Comparison of ENCODE assay signal across 13 cellular contexts in genomic region chr14:21258889-21259787, GRCh38. TPM values are rescaled to one million over a fixed set of nuclear protein-coding genes. Genes with fewer than 3 reads are reported as not detected.
DNase-seq lines count a peak whose midpoint lies in the region; ATAC-seq, FAIRE-seq and TF ChIP-seq lines count a peak whose summit lies in the region.
"Had no signal": no experiment of that assay in that cellular context is flagged by ENCODE, and none has a peak within 500 bp of the region (broad histone marks: within the 10 kb centered on the region; RNA-seq: fewer than 3 reads in every experiment).

No MANE protein-coding gene starts in this region.

- no peaks in the 10 kb centered on the region for H3K9me3 Mint-ChIP-seq in stimulated activated naive CD8-positive, alpha-beta T cell treated with anti-CD3 and anti-CD28 coated beads, Interleukin-15, Interleukin-2, amounts not matched to agents 100 ng/mL and 50 ng/mL, for 24 hours
- H3K9me3 Mint-ChIP-seq in activated CD8-positive, alpha-beta T cell treated with anti-CD3 and anti-CD28 coated beads for 36 hours, result no peaks in the 10 kb centered on the region
- H3K9me3 Mint-ChIP-seq in immature natural killer cell, result no peaks in the 10 kb centered on the region

- intact Hi-C loops in activated CD8-positive, alpha-beta T cell treated with anti-CD3 and anti-CD28 coated beads for 36 hours (cut with micrococcal nuclease), result loop anchor here (5.0 kb wide), 1 partner anchor 37 kb away; no protein-coding TSS in a partner anchor

- WGBS in small intestine, 3 donors, result 78 to 83% (median 79%) methylated on average over 5 of the region's 5 CpGs

- peak overlapping the region; percentile 82 for H3K27ac Mint-ChIP-seq in stimulated activated naive CD8-positive, alpha-beta T cell treated with anti-CD3 and anti-CD28 coated beads, Interleukin-15, Interleukin-2, amounts not matched to agents 100 ng/mL and 50 ng/mL, for 24 hours
- H3K27ac Mint-ChIP-seq in activated CD8-positive, alpha-beta T cell treated with anti-CD3 and anti-CD28 coated beads for 36 hours, result peak overlapping the region; percentile 62
- H3K27ac Mint-ChIP-seq in immature natural killer cell, result peak overlapping the region; percentile 14 to 85 (median 76)

- CTCF ChIA-PET in activated CD8-positive, alpha-beta T cell treated with anti-CD3 and anti-CD28 coated beads for 36 hours (lab: Charles Lee), result no interaction called here

- FAIRE-seq in small intestine (lab: Jason Lieb, UNC), result no peak

- no peaks in the 10 kb centered on the region for H3K9me3 ChIP-seq in small intestine (ENCODE audit: control insufficient read depth, low read depth)
- H3K9me3 ChIP-seq: colonic mucosa had no signal

- POLR2A ChIA-PET in activated CD8-positive, alpha-beta T cell treated with anti-CD3 and anti-CD28 coated beads for 36 hours (lab: Charles Lee), result interaction anchor here (0.9 to 4.9 kb wide), 6 partner anchors 9 to 53 kb away, joined by 3 to 45 read pairs (median 4); no protein-coding TSS in a partner anchor

- peaks cover 13 to 17% of the 10 kb centered on the region in 2 donors for H3K36me3 ChIP-seq in small intestine (ENCODE audit: control insufficient read depth in 2 of 2, insufficient read depth in 2 of 2, low read length in 2 of 2)
- H3K36me3 ChIP-seq: colonic mucosa had no signal

- H3K4me1 Mint-ChIP-seq in stimulated activated naive CD8-positive, alpha-beta T cell treated with anti-CD3 and anti-CD28 coated beads, Interleukin-15, Interleukin-2, amounts not matched to agents 100 ng/mL and 50 ng/mL, for 24 hours (ENCODE audit: low read depth), result peaks cover 93% of the 10 kb centered on the region
- peaks cover 75% of the 10 kb centered on the region for H3K4me1 Mint-ChIP-seq in activated CD8-positive, alpha-beta T cell treated with anti-CD3 and anti-CD28 coated beads for 36 hours (ENCODE audit: low read depth)
- H3K4me1 Mint-ChIP-seq in immature natural killer cell, result peaks cover 87 to 90% of the 10 kb centered on the region in 2 donors

- no peaks in the 10 kb centered on the region for H3K27me3 ChIP-seq in small intestine (ENCODE audit: control insufficient read depth in 2 of 2, insufficient read depth in 2 of 2, low read length in 2 of 2)
- H3K27me3 ChIP-seq: colonic mucosa had no signal

- H3K27me3 Mint-ChIP-seq in stimulated activated naive CD8-positive, alpha-beta T cell treated with anti-CD3 and anti-CD28 coated beads, Interleukin-15, Interleukin-2, amounts not matched to agents 100 ng/mL and 50 ng/mL, for 24 hours, result no peaks in the 10 kb centered on the region
- H3K27me3 Mint-ChIP-seq in activated CD8-positive, alpha-beta T cell treated with anti-CD3 and anti-CD28 coated beads for 36 hours, result no peaks in the 10 kb centered on the region
- peaks cover 4 to 31% (median 20%) of the 10 kb centered on the region in 3 donors for H3K27me3 Mint-ChIP-seq in immature natural killer cell (ENCODE audit: low read depth in 3 of 3)

- DNase-seq in stimulated activated naive CD8-positive, alpha-beta T cell treated with anti-CD3 and anti-CD28 coated beads, Interleukin-15, Interleukin-2, amounts not matched to agents 100 U/mL and 50 U/mL, for 24 hours, result no peak
- no peak for DNase-seq in activated CD8-positive, alpha-beta T cell treated with anti-CD3 and anti-CD28 coated beads for 36 hours
- no peak for DNase-seq in immature natural killer cell
- DNase-seq in AML-193 (lab: John Stamatoyannopoulos, UW), result no peak
- no peak for DNase-seq in DMS53 (lab: John Stamatoyannopoulos, UW)
- no peak for DNase-seq in small intestine
- DNase-seq in left lobe of liver (ENCODE audit: low spot score), result no peak
- DNase-seq: colonic mucosa, NCI-H226 had no signal

- peaks cover 0 to 14% of the 10 kb centered on the region in 2 donors for H3K4me1 ChIP-seq in small intestine (ENCODE audit: control insufficient read depth in 2 of 2, insufficient read depth in 1 of 2, low read depth in 1 of 2, low read length in 1 of 2)

- no peak for TF ChIP-seq CTCF in activated CD8-positive, alpha-beta T cell treated with anti-CD3 and anti-CD28 coated beads for 36 hours (IDR thresholded peaks at IDR 0.05)

- no peak overlapping the region for H3K27ac ChIP-seq in small intestine (ENCODE audit: low read depth in 1 of 2, low read length in 1 of 2)
- H3K27ac ChIP-seq: C4-2B, colonic mucosa, VCaP had no signal

- no peak overlapping the region for H3K4me3 ChIP-seq in small intestine (ENCODE audit: low read depth in 1 of 2, low read length in 2 of 2)
- H3K4me3 ChIP-seq: colonic mucosa had no signal

- peak overlapping the region; percentile 73 for H3K4me3 Mint-ChIP-seq in stimulated activated naive CD8-positive, alpha-beta T cell treated with anti-CD3 and anti-CD28 coated beads, Interleukin-15, Interleukin-2, amounts not matched to agents 100 ng/mL and 50 ng/mL, for 24 hours
- H3K4me3 Mint-ChIP-seq in activated CD8-positive, alpha-beta T cell treated with anti-CD3 and anti-CD28 coated beads for 36 hours, result peak overlapping the region; percentile 36
- peak overlapping the region in 4 of 5 donors; percentile 12 to 44 (median 36) for H3K4me3 Mint-ChIP-seq in immature natural killer cell

- ATAC-seq in stimulated activated naive CD8-positive, alpha-beta T cell treated with anti-CD3 and anti-CD28 coated beads, Interleukin-15, Interleukin-2, amounts not matched to agents 100 U/mL and 50 U/mL, for 24 hours, result no peak
- no peak for ATAC-seq in activated CD8-positive, alpha-beta T cell treated with anti-CD3 and anti-CD28 coated beads for 36 hours
- no peak for ATAC-seq in left lobe of liver

- peaks cover 87% of the 10 kb centered on the region for H3K36me3 Mint-ChIP-seq in stimulated activated naive CD8-positive, alpha-beta T cell treated with anti-CD3 and anti-CD28 coated beads, Interleukin-15, Interleukin-2, amounts not matched to agents 100 ng/mL and 50 ng/mL, for 24 hours (ENCODE audit: low read depth)
- peaks cover 81% of the 10 kb centered on the region for H3K36me3 Mint-ChIP-seq in activated CD8-positive, alpha-beta T cell treated with anti-CD3 and anti-CD28 coated beads for 36 hours (ENCODE audit: low read depth)
- H3K36me3 Mint-ChIP-seq in immature natural killer cell, result peaks cover 5 to 40% (median 32%) of the 10 kb centered on the region in 3 donors

RNA-seq across cellular contexts. Expression of gene HNRNPC, which starts 10.1 kb away (rescaled TPM):
- 1,000 to 10,000 TPM; 1,078 to 1,115 TPM for total RNA-seq in activated CD8-positive, alpha-beta T cell treated with anti-CD3 and anti-CD28 coated beads for 36 hours
- polyA plus RNA-seq in immature natural killer cell (100 to 1,000 TPM; 622 to 879 (median 758) TPM), small intestine (100 to 1,000 TPM; 325 to 716 (median 337) TPM)
- 162 TPM for total RNA-seq in left lobe of liver

RNA-seq across cellular contexts. Expression of gene RPGRIP1, which starts 20.7 kb away (rescaled TPM):
- not detected for total RNA-seq in activated CD8-positive, alpha-beta T cell treated with anti-CD3 and anti-CD28 coated beads for 36 hours
- polyA plus RNA-seq in immature natural killer cell, result 1 to 10 TPM in 1 of 3 donors, under 1 TPM in 1, not detected in 1; 0.15 to 1.9 TPM
- under 1 TPM in 1 of 3 donors, not detected in 2; 0.73 TPM for polyA plus RNA-seq in small intestine
- 0.23 TPM for total RNA-seq in left lobe of liver
- total RNA-seq: kidney epithelial cell had no signal
